ENCODE assay signal across 21 cellular contexts in genomic region chr18:67428148-67428547, GRCh38.
DNase-seq lines count a peak whose midpoint lies in the region; ATAC-seq, FAIRE-seq and TF ChIP-seq lines count a peak whose summit lies in the region.
"Had no signal": no experiment of that assay in that cellular context is flagged by ENCODE, and none has a peak within 500 bp of the region (broad histone marks: within the 10 kb centered on the region; RNA-seq: fewer than 3 reads in every experiment).

No MANE protein-coding gene starts in this region.

- ATAC-seq in SK-N-SH treated with all-trans-retinoic acid at 6 μM for 48 hours, result peak; percentile 42; the same call in 2 of the 3 replicates
- ATAC-seq: K562 had no signal

- H3K36me3 Mint-ChIP-seq in astrocyte (ENCODE audit: low read depth, unreplicated experiment), result no peaks in the 10 kb centered on the region
- H3K36me3 Mint-ChIP-seq: CD14-positive monocyte had no signal

- H3K27me3 Mint-ChIP-seq in astrocyte (ENCODE audit: low read depth, unreplicated experiment), result no peaks in the 10 kb centered on the region

- H3K4me3 ChIP-seq in SK-N-SH (ENCODE audit: low read depth in 2 of 2, low read length in 1 of 2) (no peak overlapping the region), astrocyte (ENCODE audit: insufficient read depth, low read depth, low read length) (no peak overlapping the region), fibroblast of pulmonary artery (replicated peaks; ENCODE audit: low read depth, low read length) (no peak overlapping the region), BE2C (ENCODE audit: low read depth, low read length) (no peak overlapping the region)
- H3K4me3 ChIP-seq: K562, PC-9 had no signal

- H3K4me2 ChIP-seq in SK-N-SH (no peak overlapping the region), astrocyte (ENCODE audit: low read length) (no peak overlapping the region)
- H3K4me2 ChIP-seq: PC-9 had no signal

- H3K4me1 ChIP-seq in SK-N-SH (ENCODE audit: control insufficient read depth in 1 of 2, insufficient read depth in 2 of 2, low read depth in 1 of 2, low read length in 1 of 2) (peaks cover 0 to 3% of the 10 kb centered on the region in 2 experiments; a peak in 2 of 4 replicates), astrocyte (ENCODE audit: insufficient read depth, low read length) (peaks cover 11% of the 10 kb centered on the region), BE2C (no peaks in the 10 kb centered on the region)
- H3K4me1 ChIP-seq: Caco-2 had no signal

- H3K9me3 Mint-ChIP-seq in astrocyte (ENCODE audit: unreplicated experiment), result peaks cover 3% of the 10 kb centered on the region

- TF ChIP-seq CTCF in SK-N-SH (IDR thresholded peaks at IDR 0.05) (no peak), astrocyte (IDR thresholded peaks at IDR 0.05; ENCODE audit: insufficient read depth, low read depth, low read length) (no peak), fibroblast of pulmonary artery (IDR thresholded peaks at IDR 0.05; ENCODE audit: low read length, missing control alignments) (no peak), BE2C (IDR thresholded peaks at IDR 0.05; ENCODE audit: low read depth, low read length) (no peak)

- POLR2A ChIA-PET in SK-N-SH (lab: Yijun Ruan, JAX), result no interaction called here

- H3F3A ChIP-seq in SK-N-SH (replicated peaks; ENCODE audit: insufficient read depth), result peaks cover 27% of the 10 kb centered on the region

- H3K9ac ChIP-seq in SK-N-SH, result no peak overlapping the region
- H3K9ac ChIP-seq in astrocyte (ENCODE audit: low read length), result no peak overlapping the region

- CTCF ChIA-PET in SK-N-SH (lab: Yijun Ruan, JAX), result no interaction called here

- H3K9me3 ChIP-seq in SK-N-SH (no peaks in the 10 kb centered on the region), astrocyte (ENCODE audit: insufficient read depth, low read depth, low read length) (no peaks in the 10 kb centered on the region), BE2C (no peaks in the 10 kb centered on the region)
- H3K9me3 ChIP-seq: Caco-2 had no signal

- no peak for DNase-seq in SK-N-SH
- DNase-seq in astrocyte (ENCODE audit: low read depth), result peak; percentile 22
- peak; percentile 7 for DNase-seq in fibroblast of pulmonary artery (ENCODE audit: low read depth)
- no peak for DNase-seq in OCI-M2 (lab: John Stamatoyannopoulos, UW; ENCODE audit: unreplicated experiment)
- no peak for DNase-seq in cerebellar cortex (ENCODE audit: low spot score)
- DNase-seq in GM03348 (ENCODE audit: low spot score), result no peak
- DNase-seq in BE2C, result no peak
- DNase-seq: Caco-2, DMS53, GDM1, NCI-H1092, NCI-H2107, NCI-H345, NCI-H526 treated with DMSO at 0.1 percent for 48 hours, PC-9, SHP77 had no signal

- peaks cover 2% of the 10 kb centered on the region for H3K4me1 Mint-ChIP-seq in astrocyte (ENCODE audit: low read depth, unreplicated experiment)
- H3K4me1 Mint-ChIP-seq: CD14-positive monocyte had no signal

- H2AFZ ChIP-seq in SK-N-SH (ENCODE audit: low read depth), result no peak overlapping the region
- no peak overlapping the region for H2AFZ ChIP-seq in astrocyte (ENCODE audit: low read depth, low read length)
- H2AFZ ChIP-seq: PC-9 had no signal

- no peak for TF ChIP-seq RAD21 in SK-N-SH (IDR thresholded peaks at IDR 0.05; ENCODE audit: low read length)

- FAIRE-seq in astrocyte (lab: Jason Lieb, UNC), result no peak
- FAIRE-seq: K562 had no signal

- 66% methylated on average over 2 of the region's 2 CpGs for WGBS in SK-N-SH (ENCODE audit: low lambda C conversion rate)

- no peak for TF ChIP-seq EP300 in SK-N-SH (IDR thresholded peaks at IDR 0.05; ENCODE audit: borderline replicate concordance in 1 of 2, low read depth in 1 of 2, low read length in 1 of 2)

- H3K36me3 ChIP-seq in SK-N-SH (replicated peaks in 1 of 2; ENCODE audit: control insufficient read depth in 1 of 2, insufficient read depth in 2 of 2, low read length in 1 of 2), result no peaks in the 10 kb centered on the region
- no peaks in the 10 kb centered on the region for H3K36me3 ChIP-seq in astrocyte (ENCODE audit: insufficient read depth, low read length)
- no peaks in the 10 kb centered on the region for H3K36me3 ChIP-seq in BE2C

- H3K27ac ChIP-seq in SK-N-SH (ENCODE audit: low read depth in 2 of 2, low read length in 1 of 2) (peak overlapping the region in 1 of 2 experiments; percentile 65; a peak in 2 of 4 replicates), astrocyte (ENCODE audit: low read depth, low read length) (peak overlapping the region; percentile 45)
- H3K27ac ChIP-seq: 22Rv1, HL-60, PC-9 had no signal

- H3K9me2 ChIP-seq in SK-N-SH, result no peaks in the 10 kb centered on the region

- H3K79me2 ChIP-seq in SK-N-SH (ENCODE audit: insufficient read depth) (no peaks in the 10 kb centered on the region), astrocyte (ENCODE audit: insufficient read depth, low read length) (no peaks in the 10 kb centered on the region)

- no peaks in the 10 kb centered on the region for H4K20me1 ChIP-seq in SK-N-SH (ENCODE audit: insufficient read depth)
- H4K20me1 ChIP-seq in astrocyte (ENCODE audit: insufficient read depth, low read length), result no peaks in the 10 kb centered on the region

- no peak overlapping the region for H3K27ac Mint-ChIP-seq in astrocyte (ENCODE audit: unreplicated experiment)
- H3K27ac Mint-ChIP-seq: CD14-positive monocyte had no signal

- H3K27me3 ChIP-seq in SK-N-SH (ENCODE audit: insufficient read depth) (no peaks in the 10 kb centered on the region), astrocyte (ENCODE audit: insufficient read depth, low read length) (no peaks in the 10 kb centered on the region), BE2C (no peaks in the 10 kb centered on the region)

- no peak overlapping the region for H3K4me3 Mint-ChIP-seq in astrocyte (ENCODE audit: unreplicated experiment)
- H3K4me3 Mint-ChIP-seq: CD14-positive monocyte had no signal

TF ChIP-seq in SK-N-SH treated with all-trans-retinoic acid at 6 μM for 48 hours, 23 proteins besides CTCF, POLR2A, EP300 and RAD21:
- TF ChIP-seq TOX (CRISPR knock-in tag; IDR thresholded peaks at IDR 0.05; ENCODE audit: borderline replicate concordance), result no peak
- no peak for TF ChIP-seq ZNF565 (CRISPR knock-in tag; conservative IDR thresholded peaks at IDR 0.05; ENCODE audit: low read depth)
- no peak for TF ChIP-seq ESRRG (CRISPR knock-in tag; IDR thresholded peaks at IDR 0.05)
- TF ChIP-seq ARNTL (CRISPR knock-in tag; IDR thresholded peaks at IDR 0.05; ENCODE audit: borderline replicate concordance, low read depth), result no peak
- no peak for TF ChIP-seq SNAI2 (CRISPR knock-in tag; IDR thresholded peaks at IDR 0.05)
- no peak for TF ChIP-seq ZNF70 (CRISPR knock-in tag; IDR thresholded peaks at IDR 0.05)
- TF ChIP-seq BACH2 (CRISPR knock-in tag; IDR thresholded peaks at IDR 0.05; ENCODE audit: borderline replicate concordance), result no peak

TF ChIP-seq in SK-N-SH, 30 proteins besides CTCF, POLR2A, EP300 and RAD21:
- TF ChIP-seq, protein P1, sequence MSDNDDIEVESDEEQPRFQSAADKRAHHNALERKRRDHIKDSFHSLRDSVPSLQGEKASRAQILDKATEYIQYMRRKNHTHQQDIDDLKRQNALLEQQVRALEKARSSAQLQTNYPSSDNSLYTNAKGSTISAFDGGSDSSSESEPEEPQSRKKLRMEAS (IDR thresholded peaks at IDR 0.05; ENCODE audit: low read depth), result no peak
- TF ChIP-seq MEF2A (IDR thresholded peaks at IDR 0.05; ENCODE audit: borderline replicate concordance, low read depth), result no peak
- no peak for TF ChIP-seq USF1 (IDR thresholded peaks at IDR 0.05; ENCODE audit: borderline replicate concordance, low read depth)
- no peak for TF ChIP-seq TAF1 (IDR thresholded peaks at IDR 0.05; ENCODE audit: borderline replicate concordance, low read depth, low read length)
- TF ChIP-seq, protein P2, sequence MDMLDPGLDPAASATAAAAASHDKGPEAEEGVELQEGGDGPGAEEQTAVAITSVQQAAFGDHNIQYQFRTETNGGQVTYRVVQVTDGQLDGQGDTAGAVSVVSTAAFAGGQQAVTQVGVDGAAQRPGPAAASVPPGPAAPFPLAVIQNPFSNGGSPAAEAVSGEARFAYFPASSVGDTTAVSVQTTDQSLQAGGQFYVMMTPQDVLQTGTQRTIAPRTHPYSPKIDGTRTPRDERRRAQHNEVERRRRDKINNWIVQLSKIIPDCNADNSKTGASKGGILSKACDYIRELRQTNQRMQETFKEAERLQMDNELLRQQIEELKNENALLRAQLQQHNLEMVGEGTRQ (IDR thresholded peaks at IDR 0.05; ENCODE audit: borderline replicate concordance, low read depth, low read length), result no peak
- no peak for TF ChIP-seq FOXM1 (IDR thresholded peaks at IDR 0.05; ENCODE audit: low read depth)
- TF ChIP-seq RXRA (IDR thresholded peaks at IDR 0.05; ENCODE audit: borderline replicate concordance, low read depth), result no peak
- no peak for TF ChIP-seq EZH2phosphoT487 (IDR thresholded peaks at IDR 0.05; ENCODE audit: borderline replicate concordance, low read depth)

Comparison
In these comparisons a context has a peak if more than half of its experiments do, and no peak if none do; other contexts are left out.
1. DNase-seq: peak in astrocyte (single experiment) and fibroblast of pulmonary artery (single experiment); none in SK-N-SH (single experiment), OCI-M2 (single experiment), cerebellar cortex (single experiment), GM03348 (single experiment) and BE2C (single experiment).